12 cellular contexts compared by ENCODE assay signal in the genomic region with DNA sequence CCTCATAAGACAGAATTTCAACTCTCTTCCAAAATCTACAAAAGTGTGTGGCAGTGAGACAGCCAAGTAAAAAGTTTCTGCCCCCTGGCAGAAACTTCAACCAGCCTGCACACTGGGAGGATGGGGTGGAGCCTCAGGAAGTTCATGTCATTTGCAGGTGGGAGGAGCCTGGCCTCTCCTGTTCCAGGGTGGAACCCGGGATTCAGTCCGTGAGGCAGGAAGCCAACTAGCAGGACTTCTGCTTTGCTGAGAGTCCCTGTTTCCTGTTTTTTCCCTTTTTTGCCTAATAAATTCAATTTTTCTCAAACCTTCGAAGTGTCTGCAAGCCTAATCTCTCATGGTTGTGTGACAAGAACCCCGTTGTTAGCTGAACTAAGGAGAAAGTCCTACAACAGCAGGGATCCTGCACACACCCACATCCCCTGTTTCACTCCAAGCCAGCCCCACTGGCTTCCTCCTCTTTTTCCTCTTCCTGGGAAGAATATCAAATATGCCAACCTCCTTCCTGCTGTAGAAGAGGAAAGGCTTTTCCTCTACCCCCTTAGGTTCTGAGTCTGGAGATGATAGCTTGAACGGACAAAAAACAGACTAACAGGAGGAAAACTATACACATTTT.
DNase-seq lines count a peak whose midpoint lies in the region; ATAC-seq, FAIRE-seq and TF ChIP-seq lines count a peak whose summit lies in the region.
"Had no signal": no experiment of that assay in that cellular context is flagged by ENCODE, and none has a peak within 500 bp of the region (broad histone marks: within the 10 kb centered on the region; RNA-seq: fewer than 3 reads in every experiment).

No MANE protein-coding gene starts in this region.

- H3K36me3 ChIP-seq in adrenal gland (replicated peaks in 1 of 2): no peaks in the 10 kb centered on the region
- no peaks in the 10 kb centered on the region for H3K36me3 ChIP-seq in neuronal stem cell (replicated peaks in 1 of 2; ENCODE audit: control insufficient read depth in 2 of 2, insufficient read depth in 2 of 2, low read length in 2 of 2)
- H3K36me3 ChIP-seq in kidney (ENCODE audit: control insufficient read depth in 1 of 2, insufficient read depth in 2 of 2, low read length in 2 of 2): no peaks in the 10 kb centered on the region
- H3K36me3 ChIP-seq: HAP-1 had no signal

- no peak overlapping the region for H3K9ac ChIP-seq in neuronal stem cell (ENCODE audit: low read depth, low read length, poor library complexity)
- H3K9ac ChIP-seq in kidney (ENCODE audit: low read length in 2 of 2): no peak overlapping the region

- no peak for TF ChIP-seq POLR2A in adrenal gland (IDR thresholded peaks at IDR 0.05)

- no peak overlapping the region for H2BK120ac ChIP-seq in neuronal stem cell (ENCODE audit: low read depth, low read length)

- H2BK15ac ChIP-seq in neuronal stem cell (ENCODE audit: low read length): no peak overlapping the region

- peak overlapping the region; percentile 75 for H2AFZ ChIP-seq in neuronal stem cell (ENCODE audit: low read length)

- no peak overlapping the region for H3K18ac ChIP-seq in neuronal stem cell (ENCODE audit: low read length)

- H3K4me3 Mint-ChIP-seq in CD14-positive monocyte: peak overlapping the region in 1 of 2 donors; percentile 68
- H3K4me3 Mint-ChIP-seq: activated T-helper 17 cell treated with anti-CD3 and anti-CD28 coated beads, Interleukin-2, amount 50 U/mL, for 72 hours; stimulated activated memory B cell treated with anti-CD40 and anti-IgM and Interleukin-4, amounts not matched to agents 10 μg/mL and 1 μg/mL and 100 μg/mL, for 72 hours had no signal

- FAIRE-seq in kidney (lab: Jason Lieb, UNC): no peak

- H3K4me1 ChIP-seq in adrenal gland (replicated peaks in 1 of 2): peaks cover 6 to 32% of the 10 kb centered on the region in 2 donors
- no peaks in the 10 kb centered on the region for H3K4me1 ChIP-seq in neuronal stem cell (ENCODE audit: control insufficient read depth in 2 of 2, insufficient read depth in 1 of 2, low read depth in 1 of 2, low read length in 2 of 2)
- peaks cover 7% of the 10 kb centered on the region in 2 donors for H3K4me1 ChIP-seq in kidney (ENCODE audit: control insufficient read depth in 1 of 2, insufficient read depth in 1 of 2, low read depth in 1 of 2, low read length in 2 of 2)
- H3K4me1 ChIP-seq: HAP-1 had no signal

- H3K27me3 Mint-ChIP-seq in CD14-positive monocyte (ENCODE audit: low read depth in 3 of 3): peaks cover 3 to 5% (median 3%) of the 10 kb centered on the region in 3 donors
- H3K27me3 Mint-ChIP-seq: activated T-helper 17 cell treated with anti-CD3 and anti-CD28 coated beads, Interleukin-2, amount 50 U/mL, for 72 hours; stimulated activated memory B cell treated with anti-CD40 and anti-IgM and Interleukin-4, amounts not matched to agents 10 μg/mL and 1 μg/mL and 100 μg/mL, for 72 hours had no signal

- 40 to 45% (median 43%) methylated on average over 5 of the region's 5 CpGs for WGBS in adrenal gland, 4 donors
- no CpG with 5 or more reads among the region's 5 CpGs for WGBS in neuronal stem cell (ENCODE audit: extremely low coverage in 2 of 2, insufficient read length in 2 of 2, insufficient replicate concordance in 1 of 2), 2 donors

- no peak overlapping the region for H3K4ac ChIP-seq in neuronal stem cell (ENCODE audit: low read length)

- ATAC-seq in Right ventricle myocardium superior (ENCODE audit: poor library complexity): peak; percentile 89
- ATAC-seq: activated T-helper 17 cell treated with anti-CD3 and anti-CD28 coated beads, Interleukin-2, amount 50 U/mL, for 72 hours; stimulated activated memory B cell treated with anti-CD40 and anti-IgM and Interleukin-4, amounts not matched to agents 10 μg/mL and 1 μg/mL and 100 μg/mL, for 72 hours had no signal

- no peak overlapping the region for H4K91ac ChIP-seq in neuronal stem cell (ENCODE audit: low read depth, low read length, poor library complexity)

- peak overlapping the region; percentile 35 to 86 (median 49) for H3K27ac ChIP-seq in adrenal gland
- H3K27ac ChIP-seq in neuronal stem cell (replicated peaks; ENCODE audit: low read length): no peak overlapping the region
- H3K27ac ChIP-seq in kidney (ENCODE audit: low read depth in 2 of 2, low read length in 2 of 2): peak overlapping the region in 1 of 2 donors; percentile 63

- H3K4me2 ChIP-seq in neuronal stem cell (ENCODE audit: insufficient read depth, low read length, poor library complexity, severe bottlenecking): no peak overlapping the region

- H3K27me3 ChIP-seq in adrenal gland (no peaks in the 10 kb centered on the region), neuronal stem cell (ENCODE audit: control insufficient read depth in 3 of 3, insufficient read depth in 3 of 3, low read depth in 1 of 3, low read length in 3 of 3) (no peaks in the 10 kb centered on the region)

- no peak overlapping the region for H2BK12ac ChIP-seq in neuronal stem cell (ENCODE audit: low read length)

- H3K9me3 ChIP-seq in adrenal gland (replicated peaks in 1 of 3) (no peaks in the 10 kb centered on the region), neuronal stem cell (replicated peaks in 1 of 2; ENCODE audit: control insufficient read depth in 2 of 2, insufficient read depth in 1 of 2, low read depth in 1 of 2, low read length in 2 of 2) (peaks cover 0 to 4% of the 10 kb centered on the region in 2 donors), kidney (ENCODE audit: control insufficient read depth in 1 of 2, low read length in 2 of 2) (no peaks in the 10 kb centered on the region)

- no peak overlapping the region for H3K23ac ChIP-seq in neuronal stem cell (ENCODE audit: low read depth, low read length, poor library complexity)

- DNase-seq in EH (ENCODE audit: low read depth): peak; percentile 63
- peak; percentile 37 to 85 (median 75) for DNase-seq in adrenal gland
- DNase-seq in Right ventricle myocardium superior: peak; percentile 83
- DNase-seq in neuronal stem cell (ENCODE audit: low spot score): no peak
- no peak for DNase-seq in activated CD8-positive, alpha-beta memory T cell treated with anti-CD3 and anti-CD28 coated beads for 24 hours
- no peak for DNase-seq in CD14-positive monocyte (ENCODE audit: low spot score)
- DNase-seq in kidney: no peak
- no peak for DNase-seq in stimulated activated CD4-positive, alpha-beta T cell treated with anti-CD3 and anti-CD28 coated beads, Interleukin-2, amount 100 ng/mL, for 24 hours
- DNase-seq: retina had no signal

- H3K4me1 Mint-ChIP-seq in CD14-positive monocyte: peaks cover 6% of the 10 kb centered on the region
- H3K4me1 Mint-ChIP-seq: activated T-helper 17 cell treated with anti-CD3 and anti-CD28 coated beads, Interleukin-2, amount 50 U/mL, for 72 hours; stimulated activated memory B cell treated with anti-CD40 and anti-IgM and Interleukin-4, amounts not matched to agents 10 μg/mL and 1 μg/mL and 100 μg/mL, for 72 hours had no signal

- no peak overlapping the region for H4K8ac ChIP-seq in neuronal stem cell (ENCODE audit: low read depth, low read length)

- H3K36me3 Mint-ChIP-seq in CD14-positive monocyte: no peaks in the 10 kb centered on the region
- H3K36me3 Mint-ChIP-seq: stimulated activated memory B cell treated with anti-CD40 and anti-IgM and Interleukin-4, amounts not matched to agents 10 μg/mL and 1 μg/mL and 100 μg/mL, for 72 hours had no signal

- peaks cover 0 to 5% (median 0%) of the 10 kb centered on the region in 7 donors for H3K9me3 Mint-ChIP-seq in CD14-positive monocyte
- H3K9me3 Mint-ChIP-seq: activated T-helper 17 cell treated with anti-CD3 and anti-CD28 coated beads, Interleukin-2, amount 50 U/mL, for 72 hours; stimulated activated memory B cell treated with anti-CD40 and anti-IgM and Interleukin-4, amounts not matched to agents 10 μg/mL and 1 μg/mL and 100 μg/mL, for 72 hours had no signal

- H3K79me1 ChIP-seq in neuronal stem cell (ENCODE audit: low read depth, low read length): no peaks in the 10 kb centered on the region

- H2BK5ac ChIP-seq in neuronal stem cell (ENCODE audit: low read length): no peak overlapping the region

- TF ChIP-seq CTCF in adrenal gland (IDR thresholded peaks at IDR 0.05): no peak
- TF ChIP-seq CTCF in CD14-positive monocyte (IDR thresholded peaks at IDR 0.05): no peak
- TF ChIP-seq CTCF in kidney (IDR thresholded peaks at IDR 0.05; ENCODE audit: borderline replicate concordance, extremely low read depth, insufficient read depth): no peak

- peak overlapping the region in 1 of 7 donors; percentile 69 for H3K27ac Mint-ChIP-seq in CD14-positive monocyte
- H3K27ac Mint-ChIP-seq: activated T-helper 17 cell treated with anti-CD3 and anti-CD28 coated beads, Interleukin-2, amount 50 U/mL, for 72 hours; stimulated activated memory B cell treated with anti-CD40 and anti-IgM and Interleukin-4, amounts not matched to agents 10 μg/mL and 1 μg/mL and 100 μg/mL, for 72 hours had no signal

- intact Hi-C loops in adrenal gland (cut with DNase I): no loop called here
- intact Hi-C loops in Right ventricle myocardium superior (cut with DNase I): no loop called here
- intact Hi-C loops in CD14-positive monocyte (cut with micrococcal nuclease): no loop called here
- intact Hi-C loops in kidney (cut with DNase I): no loop called here

- H3K14ac ChIP-seq in neuronal stem cell (ENCODE audit: low read length): no peak overlapping the region

- H3K4me3 ChIP-seq in adrenal gland (no peak overlapping the region), neuronal stem cell (ENCODE audit: low read length in 2 of 2) (no peak overlapping the region), kidney (ENCODE audit: low read length in 2 of 2) (no peak overlapping the region)
- H3K4me3 ChIP-seq: HAP-1 had no signal

- H2AK5ac ChIP-seq in neuronal stem cell (ENCODE audit: low read depth, low read length): no peak overlapping the region

Comparison
In these comparisons a context has a peak if more than half of its experiments do, and no peak if none do; other contexts are left out.
1. DNase-seq: peak in EH (single experiment), adrenal gland (7 of 7) and Right ventricle myocardium superior (single experiment); none in neuronal stem cell (single experiment), activated CD8-positive, alpha-beta memory T cell treated with anti-CD3 and anti-CD28 coated beads for 24 hours (single experiment), CD14-positive monocyte (single experiment), kidney (single experiment) and stimulated activated CD4-positive, alpha-beta T cell treated with anti-CD3 and anti-CD28 coated beads, Interleukin-2, amount 100 ng/mL, for 24 hours (0 of 2).